8 cellular contexts compared by ENCODE assay signal in genomic region chr3:183824761-183825379, GRCh38. TPM values are rescaled to one million over a fixed set of nuclear protein-coding genes. Genes with fewer than 3 reads are reported as not detected.
DNase-seq lines count a peak whose midpoint lies in the region; ATAC-seq lines count a peak whose summit lies in the region.

No MANE protein-coding gene starts in this region.

- no peaks in the 10 kb centered on the region for H3K36me3 ChIP-seq in rectal smooth muscle tissue (ENCODE audit: control insufficient read depth, insufficient read depth, low read length)

- no peaks in the 10 kb centered on the region for H3K9me3 Mint-ChIP-seq in activated naive CD8-positive, alpha-beta T cell treated with anti-CD3 and anti-CD28 coated beads for 36 hours

- H3K36me3 Mint-ChIP-seq in activated naive CD8-positive, alpha-beta T cell treated with anti-CD3 and anti-CD28 coated beads for 36 hours = no peaks in the 10 kb centered on the region

- no peak overlapping the region for H3K9ac ChIP-seq in rectal smooth muscle tissue (ENCODE audit: low read length)

- H3K4me3 ChIP-seq in Jurkat, Clone E6-1 (ENCODE audit: low read length) = peak overlapping the region; percentile 69
- peak overlapping the region; percentile 64 for H3K4me3 ChIP-seq in rectal smooth muscle tissue (ENCODE audit: low read length)

- H3K27me3 ChIP-seq in rectal smooth muscle tissue (ENCODE audit: control insufficient read depth, insufficient read depth, low read length) = no peaks in the 10 kb centered on the region

- no peaks in the 10 kb centered on the region for H3K27me3 Mint-ChIP-seq in activated naive CD8-positive, alpha-beta T cell treated with anti-CD3 and anti-CD28 coated beads for 36 hours

- intact Hi-C loops in left ventricle myocardium superior (cut with micrococcal nuclease) = no loop called here

- H3K4me3 Mint-ChIP-seq in activated naive CD8-positive, alpha-beta T cell treated with anti-CD3 and anti-CD28 coated beads for 36 hours = peak overlapping the region; percentile 75

- H3K27ac ChIP-seq in rectal smooth muscle tissue (ENCODE audit: low read depth, low read length) = no peak overlapping the region

- DNase-seq in AG08396 (ENCODE audit: low spot score) (peak; percentile 66), left ventricle myocardium superior (peak; percentile 48), COLO829 (ENCODE audit: low spot score) (no peak), NCI-H1092 treated with DMSO at 0.1 percent for 48 hours (lab: John Stamatoyannopoulos, UW) (no peak)
- DNase-seq in Jurkat, Clone E6-1 (ENCODE audit: low read depth, low spot score) = no peak
- DNase-seq in activated naive CD8-positive, alpha-beta T cell treated with anti-CD3 and anti-CD28 coated beads for 36 hours = peak; percentile 31

- H3K4me1 ChIP-seq in rectal smooth muscle tissue (ENCODE audit: control insufficient read depth, insufficient read depth, low read length) = peaks cover 5% of the 10 kb centered on the region

- H3K4me1 Mint-ChIP-seq in activated naive CD8-positive, alpha-beta T cell treated with anti-CD3 and anti-CD28 coated beads for 36 hours = peaks cover 17% of the 10 kb centered on the region

- H3K27ac Mint-ChIP-seq in activated naive CD8-positive, alpha-beta T cell treated with anti-CD3 and anti-CD28 coated beads for 36 hours = no peak overlapping the region

- ATAC-seq in GM18907 (IDR thresholded peaks at IDR 0.05; ENCODE audit: unreplicated experiment) (peak; percentile 36), left ventricle myocardium superior (peak; percentile 45)

RNA-seq across cellular contexts. Expression of gene MAP6D1, which starts 0.5 kb away (rescaled TPM):
- 8.1 TPM for polyA plus RNA-seq in Jurkat, Clone E6-1 (2012; ENCODE audit: insufficient read depth, insufficient read length)
- 1 to 10 TPM; 5.3 to 6.5 TPM for total RNA-seq in activated naive CD8-positive, alpha-beta T cell treated with anti-CD3 and anti-CD28 coated beads for 36 hours
- 2.3 TPM for total RNA-seq in left ventricle myocardium superior

RNA-seq across cellular contexts. Expression of gene PARL, which starts 59.8 kb away (rescaled TPM):
- 93.0 TPM for polyA plus RNA-seq in Jurkat, Clone E6-1 (2012; ENCODE audit: insufficient read depth, insufficient read length)
- 100 to 1,000 TPM; 107 to 108 TPM for total RNA-seq in activated naive CD8-positive, alpha-beta T cell treated with anti-CD3 and anti-CD28 coated beads for 36 hours
- total RNA-seq in left ventricle myocardium superior = 58.0 TPM

Comparison
In these comparisons a context has a peak if more than half of its experiments do, and no peak if none do; other contexts are left out.
1. DNase-seq: peak in AG08396 (single experiment), activated naive CD8-positive, alpha-beta T cell treated with anti-CD3 and anti-CD28 coated beads for 36 hours (single experiment) and left ventricle myocardium superior (single experiment); none in Jurkat, Clone E6-1 (single experiment), COLO829 (single experiment) and NCI-H1092 treated with DMSO at 0.1 percent for 48 hours (single experiment).